In genomic region chr3:132469326-132469725, GRCh38 we compare ENCODE assay signal across 22 cellular contexts.
"Had no signal": no experiment of that assay in that cellular context is flagged by ENCODE, and none has a peak within 500 bp of the region (broad histone marks: within the 10 kb centered on the region; RNA-seq: fewer than 3 reads in every experiment).

No MANE protein-coding gene starts in this region.

- H3K4me3 ChIP-seq: esophagus squamous epithelium, lung, mucosa of descending colon, ovary, right lobe of liver, thoracic aorta, tibial nerve, upper lobe of left lung had no signal

- H3K4me1 ChIP-seq: esophagus squamous epithelium, right lobe of liver, tibial nerve, upper lobe of left lung had no signal

- H3K4me3 Mint-ChIP-seq: dendritic cell treated with granulocyte-macrophage colony-stimulating factor and Interleukin-4, amounts not matched to agents 40 ng/mL and 50 ng/mL, for 4 days; memory B cell; naive B cell; natural killer cell treated with Interleukin-12 subunit alpha and Interleukin-12 subunit beta and Interleukin-15 and Interleukin-18, amount 100 ng/mL, for 72 hours; stimulated activated naive B cell treated with anti-CD40 and anti-IgM and Interleukin-4, amounts not matched to agents 10 μg/mL and 1 μg/mL and 100 μg/mL, for 72 hours; stimulated activated naive CD8-positive, alpha-beta T cell treated with anti-CD3 and anti-CD28 coated beads, Interleukin-15, Interleukin-2, amounts not matched to agents 100 ng/mL and 50 ng/mL, for 24 hours had no signal

- H3K27ac Mint-ChIP-seq: dendritic cell treated with granulocyte-macrophage colony-stimulating factor and Interleukin-4, amounts not matched to agents 40 ng/mL and 50 ng/mL, for 4 days; memory B cell; natural killer cell treated with Interleukin-12 subunit alpha and Interleukin-12 subunit beta and Interleukin-15 and Interleukin-18, amount 100 ng/mL, for 72 hours; stimulated activated naive B cell treated with anti-CD40 and anti-IgM and Interleukin-4, amounts not matched to agents 10 μg/mL and 1 μg/mL and 100 μg/mL, for 72 hours; stimulated activated naive CD8-positive, alpha-beta T cell treated with anti-CD3 and anti-CD28 coated beads, Interleukin-15, Interleukin-2, amounts not matched to agents 100 ng/mL and 50 ng/mL, for 24 hours had no signal

- H3K36me3 ChIP-seq: ovary had no signal

- H3K9me3 ChIP-seq: esophagus squamous epithelium, mucosa of descending colon, ovary, right lobe of liver, thoracic aorta, tibial nerve, upper lobe of left lung had no signal

- H3K4me1 Mint-ChIP-seq: memory B cell; naive B cell; stimulated activated naive B cell treated with anti-CD40 and anti-IgM and Interleukin-4, amounts not matched to agents 10 μg/mL and 1 μg/mL and 100 μg/mL, for 72 hours had no signal

- H3K9me3 Mint-ChIP-seq: dendritic cell treated with granulocyte-macrophage colony-stimulating factor and Interleukin-4, amounts not matched to agents 40 ng/mL and 50 ng/mL, for 4 days; memory B cell; naive B cell; natural killer cell treated with Interleukin-12 subunit alpha and Interleukin-12 subunit beta and Interleukin-15 and Interleukin-18, amount 100 ng/mL, for 72 hours; stimulated activated naive B cell treated with anti-CD40 and anti-IgM and Interleukin-4, amounts not matched to agents 10 μg/mL and 1 μg/mL and 100 μg/mL, for 72 hours; stimulated activated naive CD8-positive, alpha-beta T cell treated with anti-CD3 and anti-CD28 coated beads, Interleukin-15, Interleukin-2, amounts not matched to agents 100 ng/mL and 50 ng/mL, for 24 hours had no signal

- H3K27me3 Mint-ChIP-seq: dendritic cell treated with granulocyte-macrophage colony-stimulating factor and Interleukin-4, amounts not matched to agents 40 ng/mL and 50 ng/mL, for 4 days; memory B cell; naive B cell; natural killer cell treated with Interleukin-12 subunit alpha and Interleukin-12 subunit beta and Interleukin-15 and Interleukin-18, amount 100 ng/mL, for 72 hours; stimulated activated naive B cell treated with anti-CD40 and anti-IgM and Interleukin-4, amounts not matched to agents 10 μg/mL and 1 μg/mL and 100 μg/mL, for 72 hours; stimulated activated naive CD8-positive, alpha-beta T cell treated with anti-CD3 and anti-CD28 coated beads, Interleukin-15, Interleukin-2, amounts not matched to agents 100 ng/mL and 50 ng/mL, for 24 hours had no signal

- DNase-seq: effector CD8-positive, alpha-beta T cell; erythroblast; esophagus squamous epithelium; foreskin melanocyte; hypothalamus; mucosa of descending colon; naive B cell; occipital lobe; ovary; right lobe of liver; small intestine; stimulated activated CD4-positive, alpha-beta T cell treated with anti-CD3 and anti-CD28 coated beads, Interleukin-15, amount 100 ng/mL, for 24 hours; stimulated activated CD4-positive, alpha-beta T cell treated with anti-CD3 and anti-CD28 coated beads, Interleukin-2, amount 100 ng/mL, for 48 hours; stimulated activated naive B cell treated with anti-CD40 and anti-IgM and Interleukin-4, amounts not matched to agents 10 μg/mL and 1 μg/mL and 100 μg/mL, for 72 hours; upper lobe of left lung had no signal

- H3K27ac ChIP-seq: esophagus squamous epithelium, ovary, right lobe of liver, thoracic aorta, tibial nerve, upper lobe of left lung had no signal

- H3K27me3 ChIP-seq: esophagus squamous epithelium, ovary, right lobe of liver, tibial nerve, upper lobe of left lung had no signal
